Comparison of ENCODE assay signal across 14 cellular contexts in genomic region chr12:11894890-11895289, GRCh38.
DNase-seq lines count a peak whose midpoint lies in the region; ATAC-seq and TF ChIP-seq lines count a peak whose summit lies in the region.
"Had no signal": no experiment of that assay in that cellular context is flagged by ENCODE, and none has a peak within 500 bp of the region (broad histone marks: within the 10 kb centered on the region; RNA-seq: fewer than 3 reads in every experiment).

No MANE protein-coding gene starts in this region.

- H3K27me3 Mint-ChIP-seq in activated CD4-positive, alpha-beta T cell treated with anti-CD3 and anti-CD28 coated beads, Interleukin-2, amount 10 ng/mL, durations not matched to agents 7 days and 5 days = no peaks in the 10 kb centered on the region

- H3K27ac Mint-ChIP-seq in activated CD4-positive, alpha-beta T cell treated with anti-CD3 and anti-CD28 coated beads, Interleukin-2, amount 10 ng/mL, durations not matched to agents 7 days and 5 days = no peak overlapping the region

- no peaks in the 10 kb centered on the region for H3K9me3 ChIP-seq in MM.1S (replicated peaks; ENCODE audit: insufficient read depth, low read length)
- no peaks in the 10 kb centered on the region for H3K9me3 ChIP-seq in Peyer's patch

- H3K4me3 ChIP-seq in MM.1S (ENCODE audit: low read length) (peak overlapping the region; percentile 15; the same call in 1 of the 2 replicates), mesendoderm (ENCODE audit: low read length) (no peak overlapping the region), Peyer's patch (no peak overlapping the region)

- H3K4me3 Mint-ChIP-seq in activated CD4-positive, alpha-beta T cell treated with anti-CD3 and anti-CD28 coated beads, Interleukin-2, amount 10 ng/mL, durations not matched to agents 7 days and 5 days = no peak overlapping the region

- ATAC-seq in GM19463 (IDR thresholded peaks at IDR 0.05; ENCODE audit: unreplicated experiment) = peak; percentile 49

- H3K56ac ChIP-seq in mesendoderm (ENCODE audit: low read length) = peak overlapping the region; percentile 31

- H3K79me2 ChIP-seq in MM.1S (ENCODE audit: low read length) = no peaks in the 10 kb centered on the region
- no peaks in the 10 kb centered on the region for H3K79me2 ChIP-seq in mesendoderm (ENCODE audit: control insufficient read depth, insufficient read depth, low read length)

- WGBS in mesendoderm (ENCODE audit: extremely low coverage, insufficient coverage, low lambda C conversion rate) = no CpG with 5 or more reads among the region's 4 CpGs

- TF ChIP-seq POLR2A in Peyer's patch (IDR thresholded peaks at IDR 0.05) = no peak

- H3K23ac ChIP-seq in mesendoderm (ENCODE audit: low read length) = no peak overlapping the region

- H3F3A ChIP-seq in MM.1S (ENCODE audit: insufficient read depth, low read length) = peaks cover 16% of the 10 kb centered on the region

- H3K4me1 ChIP-seq in MM.1S (ENCODE audit: low read length) = peaks cover 23% of the 10 kb centered on the region
- H3K4me1 ChIP-seq in mesendoderm (ENCODE audit: control insufficient read depth, low read depth, low read length) = no peaks in the 10 kb centered on the region
- H3K4me1 ChIP-seq in Peyer's patch = no peaks in the 10 kb centered on the region

- H4K8ac ChIP-seq in mesendoderm (ENCODE audit: low read depth, low read length) = no peak overlapping the region

- CTCF ChIA-PET in activated CD4-positive, alpha-beta T cell treated with anti-CD3 and anti-CD28 coated beads, Interleukin-2, amount 10 ng/mL, durations not matched to agents 7 days and 5 days (lab: Charles Lee) = no interaction called here

- H2AK5ac ChIP-seq in mesendoderm (ENCODE audit: low read length) = no peak overlapping the region

- H3K27me3 ChIP-seq in MM.1S (replicated peaks; ENCODE audit: insufficient read depth, low read length) = no peaks in the 10 kb centered on the region
- H3K27me3 ChIP-seq in mesendoderm (ENCODE audit: insufficient read depth, low read length, poor library complexity) = no peaks in the 10 kb centered on the region
- no peaks in the 10 kb centered on the region for H3K27me3 ChIP-seq in Peyer's patch

- H2BK120ac ChIP-seq in mesendoderm (ENCODE audit: low read depth, low read length) = no peak overlapping the region

- no peaks in the 10 kb centered on the region for H4K20me1 ChIP-seq in MM.1S (ENCODE audit: insufficient read depth, low read length)

- H3K36me3 ChIP-seq in MM.1S (replicated peaks; ENCODE audit: insufficient read depth, low read length) (no peaks in the 10 kb centered on the region), mesendoderm (ENCODE audit: control insufficient read depth, insufficient read depth, low read length) (no peaks in the 10 kb centered on the region), Peyer's patch (peaks cover 0 to 34% (median 0%) of the 10 kb centered on the region in 3 donors)

- no peak overlapping the region for H2AFZ ChIP-seq in MM.1S (ENCODE audit: low read length)

- H2BK15ac ChIP-seq in mesendoderm (replicated peaks; ENCODE audit: low read depth) = no peak overlapping the region

- no peaks in the 10 kb centered on the region for H3K79me1 ChIP-seq in mesendoderm (ENCODE audit: low read length)

- no peak overlapping the region for H3K4ac ChIP-seq in mesendoderm (ENCODE audit: low read depth, low read length)

- peak overlapping the region; percentile 77; the same call in 1 of the 2 replicates for H3K27ac ChIP-seq in MM.1S (ENCODE audit: low read length)
- H3K27ac ChIP-seq in mesendoderm (ENCODE audit: low read depth, low read length) = no peak overlapping the region
- no peak overlapping the region for H3K27ac ChIP-seq in Peyer's patch
- H3K27ac ChIP-seq: epithelial cell of prostate had no signal

- H3K9ac ChIP-seq in MM.1S (ENCODE audit: low read length) (peak overlapping the region; percentile 35; the same call in 1 of the 2 replicates), mesendoderm (ENCODE audit: low read length) (no peak overlapping the region)

- H3K9me3 Mint-ChIP-seq in activated CD4-positive, alpha-beta T cell treated with anti-CD3 and anti-CD28 coated beads, Interleukin-2, amount 10 ng/mL, durations not matched to agents 7 days and 5 days = no peaks in the 10 kb centered on the region

- H3K36me3 Mint-ChIP-seq in activated CD4-positive, alpha-beta T cell treated with anti-CD3 and anti-CD28 coated beads, Interleukin-2, amount 10 ng/mL, durations not matched to agents 7 days and 5 days (ENCODE audit: low read depth) = peaks cover 43% of the 10 kb centered on the region

- peak; percentile 32 for DNase-seq in activated CD4-positive, alpha-beta T cell treated with anti-CD3 and anti-CD28 coated beads, Interleukin-2, amount 10 ng/mL, durations not matched to agents 7 days and 5 days
- no peak for DNase-seq in activated CD4-positive, alpha-beta T cell treated with anti-CD3 and anti-CD28 coated beads, Interleukin-2, amount 50 U/mL, for 1 hour
- DNase-seq in MM.1S = peak; percentile 92
- no peak for DNase-seq in mesendoderm
- DNase-seq in GOT3 (lab: John Stamatoyannopoulos, UW) = no peak
- DNase-seq in Peyer's patch = no peak
- no peak for DNase-seq in A172 (ENCODE audit: low spot score)
- DNase-seq: activated CD8-positive, alpha-beta memory T cell treated with anti-CD3 and anti-CD28 coated beads, Interleukin-2, amount 50 U/mL, for 4 hours; amniotic stem cell; mesenchymal stem cell; NCI-H1092; stimulated activated naive CD4-positive, alpha-beta T cell had no signal

- no peaks in the 10 kb centered on the region for H3K9me2 ChIP-seq in MM.1S (replicated peaks; ENCODE audit: insufficient read depth, low read length)

- H3K4me1 Mint-ChIP-seq in activated CD4-positive, alpha-beta T cell treated with anti-CD3 and anti-CD28 coated beads, Interleukin-2, amount 10 ng/mL, durations not matched to agents 7 days and 5 days = peaks cover 19% of the 10 kb centered on the region

- no peak overlapping the region for H2BK5ac ChIP-seq in mesendoderm (ENCODE audit: low read length)

- H3K18ac ChIP-seq in mesendoderm (ENCODE audit: low read length) = no peak overlapping the region

- H4K5ac ChIP-seq in mesendoderm (ENCODE audit: low read length) = no peak overlapping the region

- TF ChIP-seq CTCF in MM.1S (IDR thresholded peaks at IDR 0.05; ENCODE audit: low read length) = no peak
- no peak for TF ChIP-seq CTCF in Peyer's patch (IDR thresholded peaks at IDR 0.05)

- H3K4me2 ChIP-seq in MM.1S (ENCODE audit: low read depth, low read length) (peak overlapping the region; percentile 71; the same call in 1 of the 2 replicates), mesendoderm (ENCODE audit: low read length) (no peak overlapping the region)

- POLR2A ChIA-PET in activated CD4-positive, alpha-beta T cell treated with anti-CD3 and anti-CD28 coated beads, Interleukin-2, amount 10 ng/mL, durations not matched to agents 7 days and 5 days (lab: Charles Lee) = no interaction called here

Comparison
In these comparisons a context has a peak if more than half of its experiments do, and no peak if none do; other contexts are left out.
1. DNase-seq: peak in activated CD4-positive, alpha-beta T cell treated with anti-CD3 and anti-CD28 coated beads, Interleukin-2, amount 10 ng/mL, durations not matched to agents 7 days and 5 days (single experiment) and MM.1S (single experiment); none in activated CD4-positive, alpha-beta T cell treated with anti-CD3 and anti-CD28 coated beads, Interleukin-2, amount 50 U/mL, for 1 hour (single experiment), mesendoderm (single experiment), GOT3 (single experiment), Peyer's patch (0 of 3) and A172 (single experiment).